Comparison of ENCODE assay signal across 26 cellular contexts in the genomic region with DNA sequence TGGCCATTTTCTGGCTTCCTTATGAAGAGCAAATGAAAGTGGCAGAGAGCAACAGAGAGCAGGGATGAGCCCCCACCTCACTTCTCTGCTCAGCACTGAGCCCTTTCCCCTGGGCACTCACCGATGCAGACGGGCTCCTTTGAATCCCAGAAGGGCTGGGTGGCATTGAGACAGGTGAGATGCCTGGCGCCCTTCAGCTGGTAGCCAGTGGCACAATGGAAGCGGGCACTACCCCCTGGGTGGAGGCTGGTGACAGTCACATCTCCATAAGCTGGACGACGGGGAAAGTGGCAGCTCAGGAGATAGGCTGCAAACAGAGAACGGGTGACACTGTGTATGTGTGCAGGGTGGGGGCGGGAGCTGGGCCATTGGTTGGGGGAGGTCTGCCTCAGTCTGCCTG. TPM values are rescaled to one million over a fixed set of nuclear protein-coding genes. Genes with fewer than 3 reads are reported as not detected.
DNase-seq lines count a peak whose midpoint lies in the region; ATAC-seq and TF ChIP-seq lines count a peak whose summit lies in the region.
"Had no signal": no experiment of that assay in that cellular context is flagged by ENCODE, and none has a peak within 500 bp of the region (broad histone marks: within the 10 kb centered on the region; RNA-seq: fewer than 3 reads in every experiment).

No MANE protein-coding gene starts in this region.

- H3K9me3 Mint-ChIP-seq in chondrocyte (ENCODE audit: low read depth) = no peaks in the 10 kb centered on the region
- no peaks in the 10 kb centered on the region for H3K9me3 Mint-ChIP-seq in neural progenitor cell
- H3K9me3 Mint-ChIP-seq: CD8-positive, alpha-beta memory T cell had no signal

- peaks cover 9% of the 10 kb centered on the region for H4K20me1 ChIP-seq in neural progenitor cell (ENCODE audit: low read depth)

- no peaks in the 10 kb centered on the region for H3K79me2 ChIP-seq in neural progenitor cell (ENCODE audit: low read depth)

- H3K4me3 Mint-ChIP-seq in chondrocyte (ENCODE audit: unreplicated experiment) (no peak overlapping the region), neural progenitor cell (no peak overlapping the region)
- H3K4me3 Mint-ChIP-seq: B cell; CD8-positive, alpha-beta memory T cell had no signal

- no peak overlapping the region for H3K27ac Mint-ChIP-seq in chondrocyte (ENCODE audit: unreplicated experiment)
- no peak overlapping the region for H3K27ac Mint-ChIP-seq in neural progenitor cell
- H3K27ac Mint-ChIP-seq: B cell had no signal

- H3K36me3 Mint-ChIP-seq in chondrocyte (ENCODE audit: low read depth) = no peaks in the 10 kb centered on the region
- no peaks in the 10 kb centered on the region for H3K36me3 Mint-ChIP-seq in neural progenitor cell

- ATAC-seq in mucosa of descending colon = no peak
- ATAC-seq in upper lobe of right lung = no peak
- ATAC-seq in lower lobe of right lung = no peak
- ATAC-seq: HCT116, PC-3 had no signal

- H3K27me3 Mint-ChIP-seq in chondrocyte (ENCODE audit: low read depth) = peaks cover 15% of the 10 kb centered on the region
- peaks cover 18% of the 10 kb centered on the region for H3K27me3 Mint-ChIP-seq in neural progenitor cell (ENCODE audit: insufficient read depth, low read depth)

- H3K27me3 ChIP-seq in upper lobe of right lung (no peaks in the 10 kb centered on the region), neural progenitor cell (no peaks in the 10 kb centered on the region), lower lobe of right lung (ENCODE audit: low read depth) (no peaks in the 10 kb centered on the region)

- no peak overlapping the region for H2AFZ ChIP-seq in neural progenitor cell (replicated peaks)

- DNase-seq in HuH-7.5 (ENCODE audit: low spot score) = peak; percentile 3
- peak; percentile 63 for DNase-seq in chondrocyte (ENCODE audit: low spot score)
- DNase-seq in mucosa of descending colon = peak in 2 of 3 donors; percentile 6 to 23
- peak; percentile 49 for DNase-seq in upper lobe of right lung
- DNase-seq in NCI-H446 (lab: John Stamatoyannopoulos, UW) = no peak
- no peak for DNase-seq in neural progenitor cell (ENCODE audit: low spot score)
- no peak for DNase-seq in lower lobe of right lung
- DNase-seq: DMS 273 treated with DMSO at 0.1 percent for 48 hours, DMS79, GF-D8, GOT3, Kasumi-1, NCI-H1092 treated with DMSO at 0.1 percent for 48 hours, NCI-H1436, NCI-H187, NCI-H2171 treated with DMSO at 0.1 percent for 48 hours, NCI-H345, NCI-H524, NCI-H774, PC-3 had no signal

- H3K4me1 Mint-ChIP-seq in chondrocyte (ENCODE audit: low read depth) (peaks cover 14% of the 10 kb centered on the region), neural progenitor cell (peaks cover 22% of the 10 kb centered on the region)

- H3F3A ChIP-seq in neural progenitor cell (ENCODE audit: low read depth) = peaks cover 27% of the 10 kb centered on the region

- no peaks in the 10 kb centered on the region for H3K36me3 ChIP-seq in mucosa of descending colon (ENCODE audit: low read depth)
- no peaks in the 10 kb centered on the region for H3K36me3 ChIP-seq in upper lobe of right lung
- no peaks in the 10 kb centered on the region for H3K36me3 ChIP-seq in neural progenitor cell
- no peaks in the 10 kb centered on the region for H3K36me3 ChIP-seq in lower lobe of right lung

- no peak overlapping the region for H3K9ac ChIP-seq in neural progenitor cell

- intact Hi-C loops in mucosa of descending colon (cut with DNase I, micrococcal nuclease) = no loop called here
- intact Hi-C loops in upper lobe of right lung (cut with DNase I) = no loop called here
- intact Hi-C loops in lower lobe of right lung (cut with DNase I) = no loop called here

- H3K27ac ChIP-seq in upper lobe of right lung = no peak overlapping the region
- no peak overlapping the region for H3K27ac ChIP-seq in neural progenitor cell
- H3K27ac ChIP-seq in lower lobe of right lung = no peak overlapping the region
- H3K27ac ChIP-seq: C4-2B, HL-60 had no signal

- H3K4me1 ChIP-seq in mucosa of descending colon (ENCODE audit: low read depth) = no peaks in the 10 kb centered on the region
- H3K4me1 ChIP-seq in upper lobe of right lung = no peaks in the 10 kb centered on the region
- peaks cover 18% of the 10 kb centered on the region for H3K4me1 ChIP-seq in neural progenitor cell
- no peaks in the 10 kb centered on the region for H3K4me1 ChIP-seq in lower lobe of right lung

- no peak overlapping the region for H3K4me2 ChIP-seq in neural progenitor cell

- H3K9me3 ChIP-seq in mucosa of descending colon (no peaks in the 10 kb centered on the region), upper lobe of right lung (no peaks in the 10 kb centered on the region), neural progenitor cell (ENCODE audit: low read depth) (no peaks in the 10 kb centered on the region), lower lobe of right lung (no peaks in the 10 kb centered on the region)

- H3K4me3 ChIP-seq in mucosa of descending colon = no peak overlapping the region
- no peak overlapping the region for H3K4me3 ChIP-seq in upper lobe of right lung
- H3K4me3 ChIP-seq in neural progenitor cell = no peak overlapping the region
- no peak overlapping the region for H3K4me3 ChIP-seq in lower lobe of right lung

- TF ChIP-seq CTCF in chondrocyte (IDR thresholded peaks at IDR 0.05) = no peak
- TF ChIP-seq CTCF in mucosa of descending colon (IDR thresholded peaks at IDR 0.05) = no peak
- TF ChIP-seq CTCF in upper lobe of right lung (IDR thresholded peaks at IDR 0.05) = no peak
- TF ChIP-seq CTCF in neural progenitor cell (IDR thresholded peaks at IDR 0.05) = no peak
- TF ChIP-seq CTCF in lower lobe of right lung (IDR thresholded peaks at IDR 0.05) = no peak

RNA-seq across cellular contexts. Expression of a gene that starts 12.5 kb away (rescaled TPM):
- 30.2 to 49.2 TPM (median 33.6 TPM) in 3 replicates for total RNA-seq in chondrocyte
- 10 to 100 TPM; 35.9 to 59.7 (median 39.2) TPM for total RNA-seq in mucosa of descending colon
- total RNA-seq in upper lobe of right lung = 40.0 TPM
- total RNA-seq in neural progenitor cell (ENCODE audit: low replicate concordance) = 49.1 and 54.3 TPM in 2 replicates
- total RNA-seq in lower lobe of right lung = 36.2 TPM

RNA-seq across cellular contexts. Expression of a gene that starts 42.0 kb away (rescaled TPM):
- total RNA-seq in chondrocyte (0.35 to 0.46 TPM in 2 of 3 replicates, not detected in the other), mucosa of descending colon (1 to 10 TPM in 1 of 3 donors, under 1 TPM in 1, not detected in 1; 0.31 to 1.0 TPM), upper lobe of right lung (not detected), neural progenitor cell (ENCODE audit: low replicate concordance) (1.5 and 4.9 TPM in 2 replicates), lower lobe of right lung (not detected)
- total RNA-seq: B cell; CD8-positive, alpha-beta memory T cell; M059J; PC-3 had no signal

Comparison
In these comparisons a context has a peak if more than half of its experiments do, and no peak if none do; other contexts are left out.
1. DNase-seq: peak in HuH-7.5 (single experiment), chondrocyte (single experiment), mucosa of descending colon (2 of 3) and upper lobe of right lung (single experiment); none in NCI-H446 (0 of 2), neural progenitor cell (single experiment) and lower lobe of right lung (single experiment).